14 cellular contexts compared by ENCODE assay signal in the genomic region with DNA sequence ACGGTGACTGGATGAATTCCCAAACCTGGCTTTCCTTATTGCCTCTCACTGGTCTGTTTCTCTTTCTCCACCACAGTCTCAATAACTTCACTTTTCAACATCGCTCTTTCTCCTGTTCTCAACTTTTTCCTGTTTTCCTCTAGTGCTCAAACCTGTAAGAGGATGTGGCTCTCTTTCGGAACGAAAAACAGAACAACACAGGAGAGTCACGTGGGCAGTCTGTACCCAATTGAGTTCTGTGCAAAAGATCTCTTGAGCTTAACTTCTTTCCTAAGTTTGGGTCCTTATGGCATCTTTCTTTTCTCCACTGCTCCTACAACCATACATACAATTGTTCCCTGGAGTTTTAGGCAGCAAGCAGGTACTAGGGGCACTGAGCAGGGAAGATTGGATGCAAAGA. TPM values are rescaled to one million over a fixed set of nuclear protein-coding genes. Genes with fewer than 3 reads are reported as not detected.
DNase-seq lines count a peak whose midpoint lies in the region; ATAC-seq and TF ChIP-seq lines count a peak whose summit lies in the region.
"Had no signal": no experiment of that assay in that cellular context is flagged by ENCODE, and none has a peak within 500 bp of the region (broad histone marks: within the 10 kb centered on the region; RNA-seq: fewer than 3 reads in every experiment).

No MANE protein-coding gene starts in this region.

- no peaks in the 10 kb centered on the region for H3K9me3 ChIP-seq in CD8-positive, alpha-beta memory T cell (ENCODE audit: low read length)
- H3K9me3 ChIP-seq in naive thymus-derived CD4-positive, alpha-beta T cell (ENCODE audit: control insufficient read depth in 2 of 3, low read length in 3 of 3) = no peaks in the 10 kb centered on the region
- H3K9me3 ChIP-seq in ascending aorta = no peaks in the 10 kb centered on the region
- H3K9me3 ChIP-seq: breast epithelium, mucosa of descending colon had no signal

- POLR2A ChIA-PET in CD8-positive, alpha-beta memory T cell (lab: Charles Lee) = no interaction called here
- POLR2A ChIA-PET in activated CD8-positive, alpha-beta T cell treated with anti-CD3 and anti-CD28 coated beads for 36 hours (lab: Charles Lee) = interaction anchor here (1.2 to 1.4 kb wide), 3 partner anchors 25 to 93 kb away, joined by 3 read pairs; a partner anchor contains a TSS
- POLR2A ChIA-PET in naive thymus-derived CD4-positive, alpha-beta T cell (lab: Charles Lee) = interaction anchor here (0.9 to 1.9 kb wide), 3 partner anchors 92 to 141 kb away, joined by 3 to 7 read pairs (median 4); a partner anchor contains a TSS

- peak; percentile 48 for ATAC-seq in GM21423 (IDR thresholded peaks at IDR 0.05; ENCODE audit: unreplicated experiment)
- ATAC-seq in activated CD8-positive, alpha-beta T cell treated with anti-CD3 and anti-CD28 coated beads for 36 hours = peak; percentile 34
- ATAC-seq in naive thymus-derived CD4-positive, alpha-beta T cell = peak; percentile 56

- no peaks in the 10 kb centered on the region for H3K36me3 ChIP-seq in CD8-positive, alpha-beta memory T cell (ENCODE audit: insufficient read depth, low read length)
- H3K36me3 ChIP-seq in naive thymus-derived CD4-positive, alpha-beta T cell (ENCODE audit: control insufficient read depth in 2 of 3, insufficient read depth in 3 of 3, low read length in 3 of 3) = no peaks in the 10 kb centered on the region
- no peaks in the 10 kb centered on the region for H3K36me3 ChIP-seq in ascending aorta
- H3K36me3 ChIP-seq: breast epithelium had no signal

- H3K27me3 ChIP-seq in CD8-positive, alpha-beta memory T cell (ENCODE audit: insufficient read depth, low read length, poor library complexity, severe bottlenecking) = no peaks in the 10 kb centered on the region
- H3K27me3 ChIP-seq in naive thymus-derived CD4-positive, alpha-beta T cell (ENCODE audit: control insufficient read depth in 2 of 2, insufficient read depth in 2 of 2, low read length in 2 of 2) = no peaks in the 10 kb centered on the region
- H3K27me3 ChIP-seq in ascending aorta = no peaks in the 10 kb centered on the region
- H3K27me3 ChIP-seq: breast epithelium had no signal

- peak overlapping the region; percentile 62 for H3K4me3 ChIP-seq in CD8-positive, alpha-beta memory T cell (ENCODE audit: low read length)
- H3K4me3 ChIP-seq in naive thymus-derived CD4-positive, alpha-beta T cell (ENCODE audit: low read length) = peak overlapping the region; percentile 49
- no peak overlapping the region for H3K4me3 ChIP-seq in ascending aorta
- H3K4me3 ChIP-seq: breast epithelium, mucosa of descending colon had no signal

- H3K27ac Mint-ChIP-seq in CD8-positive, alpha-beta memory T cell = peak overlapping the region in 7 of 8 donors; percentile 1 to 91 (median 62)
- peak overlapping the region; percentile 73 for H3K27ac Mint-ChIP-seq in activated CD8-positive, alpha-beta T cell treated with anti-CD3 and anti-CD28 coated beads for 36 hours
- H3K27ac Mint-ChIP-seq in naive thymus-derived CD4-positive, alpha-beta T cell = peak overlapping the region; percentile 87 to 97 (median 93)

- H3K4me1 Mint-ChIP-seq in CD8-positive, alpha-beta memory T cell = peaks cover 16 to 34% (median 20%) of the 10 kb centered on the region in 3 donors
- H3K4me1 Mint-ChIP-seq in activated CD8-positive, alpha-beta T cell treated with anti-CD3 and anti-CD28 coated beads for 36 hours (ENCODE audit: low read depth) = peaks cover 47% of the 10 kb centered on the region
- peaks cover 16 to 76% (median 62%) of the 10 kb centered on the region in 7 donors for H3K4me1 Mint-ChIP-seq in naive thymus-derived CD4-positive, alpha-beta T cell

- H3K27me3 Mint-ChIP-seq in CD8-positive, alpha-beta memory T cell = peaks cover 0 to 3% of the 10 kb centered on the region in 2 donors
- H3K27me3 Mint-ChIP-seq in activated CD8-positive, alpha-beta T cell treated with anti-CD3 and anti-CD28 coated beads for 36 hours = no peaks in the 10 kb centered on the region
- no peaks in the 10 kb centered on the region for H3K27me3 Mint-ChIP-seq in naive thymus-derived CD4-positive, alpha-beta T cell

- H3K4me1 ChIP-seq in CD8-positive, alpha-beta memory T cell (ENCODE audit: insufficient read depth, low read length) = peaks cover 25% of the 10 kb centered on the region
- peaks cover 0 to 28% of the 10 kb centered on the region in 2 donors for H3K4me1 ChIP-seq in naive thymus-derived CD4-positive, alpha-beta T cell (ENCODE audit: control insufficient read depth in 2 of 2, insufficient read depth in 2 of 2, low read length in 2 of 2)
- H3K4me1 ChIP-seq in ascending aorta = no peaks in the 10 kb centered on the region
- H3K4me1 ChIP-seq: breast epithelium had no signal

- no peak for TF ChIP-seq CTCF in activated CD8-positive, alpha-beta T cell treated with anti-CD3 and anti-CD28 coated beads for 36 hours (IDR thresholded peaks at IDR 0.05)
- TF ChIP-seq CTCF in ascending aorta (IDR thresholded peaks at IDR 0.05) = no peak

- H3K27ac ChIP-seq in CD8-positive, alpha-beta memory T cell (ENCODE audit: low read depth, low read length) = no peak overlapping the region
- H3K27ac ChIP-seq in naive thymus-derived CD4-positive, alpha-beta T cell (ENCODE audit: low read depth, low read length) = peak overlapping the region; percentile 53
- H3K27ac ChIP-seq in ascending aorta = no peak overlapping the region
- H3K27ac ChIP-seq: breast epithelium, epithelial cell of prostate had no signal

- peak in 1 of 5 donors; percentile 26 for DNase-seq in CD8-positive, alpha-beta memory T cell
- no peak for DNase-seq in activated CD8-positive, alpha-beta T cell treated with anti-CD3 and anti-CD28 coated beads for 36 hours
- peak in 5 of 9 donors; percentile 18 to 36 (median 30) for DNase-seq in naive thymus-derived CD4-positive, alpha-beta T cell
- no peak for DNase-seq in C1 segment of cervical spinal cord (lab: John Stamatoyannopoulos, UW)
- DNase-seq in ascending aorta (ENCODE audit: low spot score in 2 of 2) = no peak
- DNase-seq in NCI-H1694 treated with DMSO at 0.1 percent for 48 hours (lab: John Stamatoyannopoulos, UW) = no peak
- no peak for DNase-seq in SIG-M5 (lab: John Stamatoyannopoulos, UW)
- DNase-seq: COR-L47, mucosa of descending colon, NCI-H1930 had no signal

- intact Hi-C loops in activated CD8-positive, alpha-beta T cell treated with anti-CD3 and anti-CD28 coated beads for 36 hours (cut with micrococcal nuclease) = no loop called here
- intact Hi-C loops in naive thymus-derived CD4-positive, alpha-beta T cell (cut with micrococcal nuclease) = loop anchor here in 1 of 2 donors (1.0 to 2.0 kb wide), 2 partner anchors 21 to 92 kb away; a partner anchor contains a TSS
- intact Hi-C loops in ascending aorta (cut with DNase I) = no loop called here

- H3K36me3 Mint-ChIP-seq in CD8-positive, alpha-beta memory T cell = no peaks in the 10 kb centered on the region
- H3K36me3 Mint-ChIP-seq in activated CD8-positive, alpha-beta T cell treated with anti-CD3 and anti-CD28 coated beads for 36 hours (ENCODE audit: low read depth) = no peaks in the 10 kb centered on the region
- peaks cover 4 to 56% (median 12%) of the 10 kb centered on the region in 5 donors for H3K36me3 Mint-ChIP-seq in naive thymus-derived CD4-positive, alpha-beta T cell

- H3K4me3 Mint-ChIP-seq in CD8-positive, alpha-beta memory T cell = peak overlapping the region; percentile 64 to 72 (median 68)
- H3K4me3 Mint-ChIP-seq in activated CD8-positive, alpha-beta T cell treated with anti-CD3 and anti-CD28 coated beads for 36 hours = peak overlapping the region; percentile 60
- peak overlapping the region; percentile 81 to 92 (median 88) for H3K4me3 Mint-ChIP-seq in naive thymus-derived CD4-positive, alpha-beta T cell

- CTCF ChIA-PET in CD8-positive, alpha-beta memory T cell (lab: Charles Lee) = interaction anchor here (1.2 kb wide), 1 partner anchor 17 kb away, joined by 3 read pairs; no protein-coding TSS in a partner anchor
- CTCF ChIA-PET in activated CD8-positive, alpha-beta T cell treated with anti-CD3 and anti-CD28 coated beads for 36 hours (lab: Charles Lee) = interaction anchor here (1.5 kb wide), 1 partner anchor 9 kb away, joined by 4 read pairs; a partner anchor contains a TSS
- CTCF ChIA-PET in naive thymus-derived CD4-positive, alpha-beta T cell (lab: Charles Lee) = no interaction called here

- no peaks in the 10 kb centered on the region for H3K9me3 Mint-ChIP-seq in CD8-positive, alpha-beta memory T cell
- H3K9me3 Mint-ChIP-seq in activated CD8-positive, alpha-beta T cell treated with anti-CD3 and anti-CD28 coated beads for 36 hours = no peaks in the 10 kb centered on the region
- peaks cover 0 to 8% (median 0%) of the 10 kb centered on the region in 11 donors for H3K9me3 Mint-ChIP-seq in naive thymus-derived CD4-positive, alpha-beta T cell

RNA-seq across cellular contexts. Expression of a gene that starts 8.9 kb away (rescaled TPM):
- under 1 TPM; 0.27 to 0.61 TPM for total RNA-seq in CD8-positive, alpha-beta memory T cell
- polyA plus RNA-seq in CD8-positive, alpha-beta memory T cell = 0.91 TPM
- under 1 TPM in 1 of 2 experiments, not detected in 1; 0.54 TPM for total RNA-seq in activated CD8-positive, alpha-beta T cell treated with anti-CD3 and anti-CD28 coated beads for 36 hours
- total RNA-seq in naive thymus-derived CD4-positive, alpha-beta T cell = 10 to 100 TPM in 2 of 5 experiments, 1 to 10 TPM in 3; 5.1 to 32.3 (median 9.1) TPM
- polyA plus RNA-seq in naive thymus-derived CD4-positive, alpha-beta T cell = 1 to 10 TPM; 2.1 to 4.6 TPM
- total RNA-seq in ascending aorta = not detected
- total RNA-seq: HT-29 had no signal

RNA-seq across cellular contexts. Expression of a gene that starts 58.8 kb away (rescaled TPM):
- 1 to 10 TPM; 6.3 to 6.6 TPM for total RNA-seq in CD8-positive, alpha-beta memory T cell
- polyA plus RNA-seq in CD8-positive, alpha-beta memory T cell = 7.5 TPM
- total RNA-seq in activated CD8-positive, alpha-beta T cell treated with anti-CD3 and anti-CD28 coated beads for 36 hours = 10 to 100 TPM; 28.7 to 34.6 TPM
- 100 to 1,000 TPM in 1 of 5 experiments, 10 to 100 TPM in 1, 1 to 10 TPM in 3; 5.1 to 110 (median 5.5) TPM for total RNA-seq in naive thymus-derived CD4-positive, alpha-beta T cell
- polyA plus RNA-seq in naive thymus-derived CD4-positive, alpha-beta T cell = 1 to 10 TPM; 2.2 to 4.7 TPM
- total RNA-seq in ascending aorta = 1.7 TPM
- total RNA-seq: HT-29 had no signal

Comparison
In these comparisons a context has a peak if more than half of its experiments do, and no peak if none do; other contexts are left out.
1. DNase-seq: peak in naive thymus-derived CD4-positive, alpha-beta T cell (5 of 9); none in activated CD8-positive, alpha-beta T cell treated with anti-CD3 and anti-CD28 coated beads for 36 hours (single experiment), C1 segment of cervical spinal cord (0 of 14), ascending aorta (0 of 2), NCI-H1694 treated with DMSO at 0.1 percent for 48 hours (single experiment) and SIG-M5 (single experiment).
2. H3K4me3 ChIP-seq: peak in CD8-positive, alpha-beta memory T cell (single experiment) and naive thymus-derived CD4-positive, alpha-beta T cell (single experiment); none in ascending aorta (0 of 2).
3. Peak in every context shown above with its lines, with median percentiles within 50 percentile points of each other: H3K27ac Mint-ChIP-seq, H3K4me3 Mint-ChIP-seq and ATAC-seq.